In genomic region chr11:95231881-95232605, GRCh38 we compare ENCODE assay signal across 7 cellular contexts. TPM values are rescaled to one million over a fixed set of nuclear protein-coding genes. Genes with fewer than 3 reads are reported as not detected.
DNase-seq lines count a peak whose midpoint lies in the region; ATAC-seq and TF ChIP-seq lines count a peak whose summit lies in the region.

No MANE protein-coding gene starts in this region.

- ATAC-seq in GM18867 (IDR thresholded peaks at IDR 0.05; ENCODE audit: unreplicated experiment) (peak; percentile 28), HG03342 (IDR thresholded peaks at IDR 0.05; ENCODE audit: unreplicated experiment) (peak; percentile 25), Right ventricle myocardium inferior (peak; percentile 20), omental fat pad (ENCODE audit: low FRiP score) (peak; percentile 43)

- H3K4me1 ChIP-seq in transverse colon: peaks cover 6 to 51% (median 9%) of the 10 kb centered on the region in 4 donors

- intact Hi-C loops in Right ventricle myocardium inferior (cut with DNase I) (loop anchor here (5.0 kb wide), 4 partner anchors 80 to 475 kb away; partner anchors contain the start of gene SRSF8), transverse colon (cut with DNase I; ENCODE audit: low total_unique reads) (loop anchor here (10.0 kb wide), 1 partner anchor 103 kb away; no protein-coding TSS in a partner anchor)

- no peaks in the 10 kb centered on the region for H3K36me3 ChIP-seq in transverse colon

- WGBS in transverse colon (ENCODE audit: low coverage in 1 of 2), 2 donors: 36 to 51% methylated on average over 6 to 35 of the region's 35 CpGs

- no peaks in the 10 kb centered on the region for H3K9me3 ChIP-seq in transverse colon

- in situ Hi-C loops in transverse colon (cut with MboI; ENCODE audit: low pct_ligation_motif_present in 1 of 4, low pct_unique_long_range_greater_than_20kb in 1 of 4, low sequenced_read_pairs in 3 of 4): loop anchor here in 1 of 4 donors (10.0 kb wide), 1 partner anchor 473 kb away; no protein-coding TSS in a partner anchor

- peak; percentile 26 for TF ChIP-seq POLR2A in transverse colon (IDR thresholded peaks at IDR 0.05)

- H3K27me3 ChIP-seq in transverse colon: no peaks in the 10 kb centered on the region

- no peak for TF ChIP-seq EP300 in transverse colon (IDR thresholded peaks at IDR 0.05; ENCODE audit: low read depth)

- H3K27ac ChIP-seq in transverse colon: peak overlapping the region; percentile 85 to 95 (median 90)

- DNase-seq in RPMI7951 (ENCODE audit: low read depth) (peak; percentile 54), Right ventricle myocardium inferior (ENCODE audit: missing footprints) (peak; percentile 86), omental fat pad (ENCODE audit: low spot score) (peak; percentile 44), transverse colon (peak; percentile 66)
- peak; percentile 71 for DNase-seq in activated naive CD4-positive, alpha-beta T cell treated with anti-CD3 and anti-CD28 coated beads, Interleukin-2, amount 50 U/mL, for 16 hours

- H3K4me3 ChIP-seq in transverse colon: peak overlapping the region; percentile 15 to 98 (median 60)

- TF ChIP-seq CTCF in omental fat pad (IDR thresholded peaks at IDR 0.05) (no peak), transverse colon (IDR thresholded peaks at IDR 0.05) (no peak)

RNA-seq across cellular contexts. Expression of gene SESN3, which starts 1.0 kb away (rescaled TPM):
- total RNA-seq in RPMI7951 (2014; rRNA removed; shearing (Covaris generic)): 2.8 and 3.4 TPM in 2 replicates
- total RNA-seq in Right ventricle myocardium inferior (6.0 TPM), omental fat pad (10 to 100 TPM; 11.3 to 27.2 (median 19.4) TPM), transverse colon (10 to 100 TPM in 3 of 4 donors, 1 to 10 TPM in 1; 3.4 to 16.8 (median 11.0) TPM)

Comparison
In these comparisons a context has a peak if more than half of its experiments do, and no peak if none do; other contexts are left out.
1. Peak in every context shown above with its lines: DNase-seq, ATAC-seq, H3K4me3 ChIP-seq and H3K27ac ChIP-seq.